19 cellular contexts compared by ENCODE assay signal in genomic region chr5:140235776-140236558, GRCh38.
DNase-seq lines count a peak whose midpoint lies in the region; ATAC-seq, FAIRE-seq and TF ChIP-seq lines count a peak whose summit lies in the region.
"Had no signal": no experiment of that assay in that cellular context is flagged by ENCODE, and none has a peak within 500 bp of the region (broad histone marks: within the 10 kb centered on the region; RNA-seq: fewer than 3 reads in every experiment).

No MANE protein-coding gene starts in this region.

- no peaks in the 10 kb centered on the region for H3K9me3 Mint-ChIP-seq in type B pancreatic cell
- H3K9me3 Mint-ChIP-seq: activated CD4-positive, alpha-beta T cell treated with anti-CD3 and anti-CD28 coated beads, Interleukin-2, amount 10 ng/mL, durations not matched to agents 24 days and 14 days; endodermal cell; neural crest cell; stimulated activated memory B cell treated with anti-CD40 and anti-IgM and Interleukin-4, amounts not matched to agents 10 μg/mL and 1 μg/mL and 100 μg/mL, for 72 hours had no signal

- TF ChIP-seq CTCF in HepG2 (CRISPR knock-in tag; IDR thresholded peaks at IDR 0.05): no peak
- TF ChIP-seq CTCF in type B pancreatic cell (conservative IDR thresholded peaks at IDR 0.05): no peak
- no peak for TF ChIP-seq CTCF in foreskin fibroblast (IDR thresholded peaks at IDR 0.05; ENCODE audit: low read depth, low read length)

- TF ChIP-seq RAD21 in HepG2 (CRISPR knock-in tag; IDR thresholded peaks at IDR 0.05): no peak

- H3K36me3 Mint-ChIP-seq in type B pancreatic cell: no peaks in the 10 kb centered on the region

- CTCF ChIA-PET in HepG2 (lab: Yijun Ruan, JAX; ENCODE audit: low intra/inter-chr PET ratio, low total read pairs): no interaction called here

- H3K4me1 ChIP-seq in Karpas-422 (ENCODE audit: low read length) (no peaks in the 10 kb centered on the region), HepG2 (ENCODE audit: insufficient read depth, low read length) (peaks cover 46% of the 10 kb centered on the region)

- POLR2A ChIA-PET in HepG2 (lab: Yijun Ruan, JAX): no interaction called here

- no peak overlapping the region for H3K4me2 ChIP-seq in Karpas-422 (ENCODE audit: low read depth, low read length, poor library complexity, severe bottlenecking)
- H3K4me2 ChIP-seq in HepG2 (ENCODE audit: low read depth, low read length): 0 out of 2 replicates have a peak overlapping the region, but pooled peaks have one; percentile 20

- TF ChIP-seq POLR2A in HepG2 (IDR thresholded peaks at IDR 0.05; ENCODE audit: insufficient read depth in 1 of 2, low read depth in 2 of 2, low read length in 2 of 2): no peak

- no TSS peak for BruUV-seq in HepG2 (replicated peaks; lab: Mats Ljungman, UMichigan)

- no peak overlapping the region for H3K4me3 Mint-ChIP-seq in type B pancreatic cell
- H3K4me3 Mint-ChIP-seq: activated CD4-positive, alpha-beta T cell treated with anti-CD3 and anti-CD28 coated beads, Interleukin-2, amount 10 ng/mL, durations not matched to agents 24 days and 14 days; endodermal cell; neural crest cell; stimulated activated memory B cell treated with anti-CD40 and anti-IgM and Interleukin-4, amounts not matched to agents 10 μg/mL and 1 μg/mL and 100 μg/mL, for 72 hours had no signal

- H3K9ac ChIP-seq in Karpas-422 (ENCODE audit: low read length) (no peak overlapping the region), HepG2 (ENCODE audit: insufficient read depth, low read depth, low read length) (no peak overlapping the region)

- no peaks in the 10 kb centered on the region for H3K79me2 ChIP-seq in Karpas-422 (ENCODE audit: low read length)
- H3K79me2 ChIP-seq in HepG2 (ENCODE audit: insufficient read depth, low read length): peaks cover 3% of the 10 kb centered on the region

- H4K20me1 ChIP-seq in Karpas-422 (ENCODE audit: insufficient read depth, low read depth, low read length) (peaks cover 12% of the 10 kb centered on the region; the same call in 1 of the 2 replicates), HepG2 (ENCODE audit: insufficient read depth, low read length) (no peaks in the 10 kb centered on the region)

- intact Hi-C loops in HepG2 (cut with micrococcal nuclease; ENCODE audit: unreplicated experiment): no loop called here

- H3K4me1 Mint-ChIP-seq in type B pancreatic cell (ENCODE audit: unreplicated experiment): peaks cover 3% of the 10 kb centered on the region
- H3K4me1 Mint-ChIP-seq: endodermal cell had no signal

- no peak overlapping the region for H2AFZ ChIP-seq in Karpas-422 (ENCODE audit: low read length)
- H2AFZ ChIP-seq in HepG2 (ENCODE audit: low read length): no peak overlapping the region

- no peak for TF ChIP-seq EP300 in HepG2 (IDR thresholded peaks at IDR 0.05; ENCODE audit: low read depth in 2 of 2, low read length in 2 of 2)
- TF ChIP-seq EP300 in HepG2 (CRISPR knock-in tag; IDR thresholded peaks at IDR 0.05; ENCODE audit: borderline replicate concordance): no peak

- peak; percentile 52 for ATAC-seq in HepG2
- ATAC-seq: stimulated activated memory B cell treated with anti-CD40 and anti-IgM and Interleukin-4, amounts not matched to agents 10 μg/mL and 1 μg/mL and 100 μg/mL, for 72 hours had no signal

- H3K27me3 ChIP-seq in Karpas-422 (ENCODE audit: low read length) (no peaks in the 10 kb centered on the region), HepG2 (ENCODE audit: control insufficient read depth in 1 of 2, insufficient read depth in 2 of 2, low read length in 2 of 2) (no peaks in the 10 kb centered on the region)
- H3K27me3 ChIP-seq: Peyer's patch, upper lobe of left lung had no signal

- H3K9me3 ChIP-seq in Karpas-422 (ENCODE audit: low read length) (no peaks in the 10 kb centered on the region), HepG2 (ENCODE audit: low read length) (no peaks in the 10 kb centered on the region)
- H3K9me3 ChIP-seq: Peyer's patch, upper lobe of left lung had no signal

- peak; percentile 71 for FAIRE-seq in HepG2 (lab: Jason Lieb, UNC)
- FAIRE-seq: D721Med, kidney, TTC549 had no signal

- peak overlapping the region; percentile 51 for H3K27ac Mint-ChIP-seq in type B pancreatic cell
- H3K27ac Mint-ChIP-seq: activated CD4-positive, alpha-beta T cell treated with anti-CD3 and anti-CD28 coated beads, Interleukin-2, amount 10 ng/mL, durations not matched to agents 24 days and 14 days; endodermal cell; stimulated activated memory B cell treated with anti-CD40 and anti-IgM and Interleukin-4, amounts not matched to agents 10 μg/mL and 1 μg/mL and 100 μg/mL, for 72 hours had no signal

- 32% methylated on average over 11 of the region's 11 CpGs for WGBS in HepG2 (ENCODE audit: low lambda C conversion rate)

- no peak overlapping the region for H3K27ac ChIP-seq in Karpas-422 (ENCODE audit: low read length)
- H3K27ac ChIP-seq in HepG2 (ENCODE audit: extremely low read length, insufficient read depth, low read length): peak overlapping the region; percentile 19

- H3K4me3 ChIP-seq in Karpas-422 (ENCODE audit: low read length) (no peak overlapping the region), HepG2 (replicated peaks in 1 of 3; ENCODE audit: insufficient read depth in 1 of 3, low read depth in 2 of 3, low read length in 3 of 3) (no peak overlapping the region), foreskin fibroblast (ENCODE audit: low read depth in 1 of 2, low read length in 2 of 2) (no peak overlapping the region)
- H3K4me3 ChIP-seq: Peyer's patch, upper lobe of left lung had no signal

- in situ Hi-C loops in HepG2 (cut with HindIII; ENCODE audit: extremely low pct_ligation_motif_present, low pct_unique_long_range_greater_than_20kb): no loop called here

- H3K9me2 ChIP-seq in Karpas-422 (replicated peaks; ENCODE audit: insufficient read depth, low read length): no peaks in the 10 kb centered on the region

- DNase-seq in Karpas-422 (peak; percentile 19), SIG-M5 treated with dmso at 0.1 percent for 504 hours (lab: John Stamatoyannopoulos, UW; ENCODE audit: unreplicated experiment) (peak; percentile 80), HepG2 (ENCODE audit: low spot score) (peak; percentile 48), type B pancreatic cell (ENCODE audit: extremely low spot score, unreplicated experiment) (no peak), NCI-H82 (lab: John Stamatoyannopoulos, UW) (no peak), foreskin fibroblast (no peak), AG20443 (ENCODE audit: low spot score) (no peak)
- DNase-seq: activated CD4-positive, alpha-beta T cell treated with anti-CD3 and anti-CD28 coated beads, Interleukin-2, amount 10 ng/mL, durations not matched to agents 24 days and 14 days; activated CD8-positive, alpha-beta memory T cell treated with anti-CD3 and anti-CD28 coated beads, Interleukin-2, amount 50 U/mL, for 48 hours; endodermal cell; hypothalamus; kidney; NCI-H774; Peyer's patch; upper lobe of left lung had no signal

- H3K36me3 ChIP-seq in Karpas-422 (ENCODE audit: insufficient read depth, low read length): no peaks in the 10 kb centered on the region
- no peaks in the 10 kb centered on the region; a peak in 1 of 5 replicates for H3K36me3 ChIP-seq in HepG2 (replicated peaks in 1 of 2; ENCODE audit: control insufficient read depth in 1 of 2, insufficient read depth in 2 of 2, low read length in 2 of 2)
- H3K36me3 ChIP-seq: Peyer's patch had no signal

- no peaks in the 10 kb centered on the region for H3K27me3 Mint-ChIP-seq in type B pancreatic cell
- H3K27me3 Mint-ChIP-seq: stimulated activated memory B cell treated with anti-CD40 and anti-IgM and Interleukin-4, amounts not matched to agents 10 μg/mL and 1 μg/mL and 100 μg/mL, for 72 hours had no signal

TF ChIP-seq in HepG2, 621 proteins besides CTCF, POLR2A, EP300 and RAD21 (continues in another document):
- TF ChIP-seq ZNF639 (CRISPR knock-in tag; conservative IDR thresholded peaks at IDR 0.05) (no peak), ZNF557 (CRISPR knock-in tag; IDR thresholded peaks at IDR 0.05) (no peak), TFDP1 (CRISPR knock-in tag; IDR thresholded peaks at IDR 0.05; ENCODE audit: borderline replicate concordance) (no peak), ERF (CRISPR knock-in tag; IDR thresholded peaks at IDR 0.05) (no peak), SNRNP70 (IDR thresholded peaks at IDR 0.05; ENCODE audit: low read depth, low read length) (no peak)

Comparison
In these comparisons a context has a peak if more than half of its experiments do, and no peak if none do; other contexts are left out.
1. DNase-seq: peak in Karpas-422 (single experiment), SIG-M5 treated with dmso at 0.1 percent for 504 hours (single experiment) and HepG2 (single experiment); none in type B pancreatic cell (single experiment), NCI-H82 (single experiment), foreskin fibroblast (0 of 2) and AG20443 (single experiment).